ENCODE assay signal across 19 cellular contexts in the genomic region with DNA sequence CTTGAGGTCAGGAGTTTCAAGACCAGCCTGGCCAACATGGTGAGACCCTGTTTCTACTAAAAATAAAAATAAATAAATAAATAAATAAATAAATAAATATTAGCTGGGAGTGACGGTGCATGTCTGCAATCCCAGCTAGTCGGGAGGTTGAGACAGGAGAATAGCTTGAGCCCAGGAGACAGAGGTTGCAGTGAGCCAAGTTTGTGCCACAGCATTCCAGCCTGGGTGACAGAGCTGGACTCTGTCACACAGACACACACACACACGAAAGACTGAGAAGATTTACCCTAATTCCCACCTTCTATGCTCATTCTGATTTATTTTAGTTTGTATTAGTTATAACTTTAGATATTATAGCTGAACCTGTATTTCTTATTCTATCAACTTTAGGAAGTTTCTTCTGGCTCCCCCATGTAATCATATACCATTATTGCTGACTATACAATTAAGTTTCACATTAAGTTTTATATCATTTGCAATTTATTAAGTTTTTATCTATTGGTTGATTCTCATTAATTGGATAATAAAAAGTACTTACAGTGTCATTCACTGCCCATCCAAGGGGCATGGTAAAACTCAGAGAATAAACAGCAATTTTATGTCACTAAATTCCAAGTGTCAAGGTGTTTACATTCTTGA. TPM values are rescaled to one million over a fixed set of nuclear protein-coding genes. Genes with fewer than 3 reads are reported as not detected.
DNase-seq lines count a peak whose midpoint lies in the region; ATAC-seq and TF ChIP-seq lines count a peak whose summit lies in the region.
"Had no signal": no experiment of that assay in that cellular context is flagged by ENCODE, and none has a peak within 500 bp of the region (broad histone marks: within the 10 kb centered on the region; RNA-seq: fewer than 3 reads in every experiment).

No MANE protein-coding gene starts in this region.

- H3F3A ChIP-seq in GM23338 (replicated peaks; ENCODE audit: low read depth): no peaks in the 10 kb centered on the region

- H3K27ac Mint-ChIP-seq in GM23338 (no peak overlapping the region), nephron progenitor cell (peak overlapping the region; percentile 17)
- H3K27ac Mint-ChIP-seq: CD4-positive, alpha-beta T cell; HFFc6 had no signal

- H3K9me3 Mint-ChIP-seq in GM23338 (no peaks in the 10 kb centered on the region), nephron progenitor cell (peaks cover 39% of the 10 kb centered on the region)
- H3K9me3 Mint-ChIP-seq: CD4-positive, alpha-beta T cell; HFFc6 had no signal

- no peaks in the 10 kb centered on the region for H3K9me2 ChIP-seq in GM23338 (ENCODE audit: insufficient read depth)

- peaks cover 100% of the 10 kb centered on the region for H3K79me2 ChIP-seq in GM23338 (replicated peaks; ENCODE audit: insufficient read depth)

- H3K4me2 ChIP-seq in GM23338: no peak overlapping the region

- H3K36me3 Mint-ChIP-seq in GM23338 (ENCODE audit: low read depth): peaks cover 23% of the 10 kb centered on the region
- H3K36me3 Mint-ChIP-seq in nephron progenitor cell (ENCODE audit: low read depth): peaks cover 74% of the 10 kb centered on the region

- TF ChIP-seq CTCF in GM23338 (conservative IDR thresholded peaks at IDR 0.05; ENCODE audit: low read depth in 2 of 2): no peak
- no peak for TF ChIP-seq CTCF in nephron progenitor cell (IDR thresholded peaks at IDR 0.05)

- peaks cover 72% of the 10 kb centered on the region for H4K20me1 ChIP-seq in GM23338 (replicated peaks; ENCODE audit: insufficient read depth)

- no peaks in the 10 kb centered on the region for H3K36me3 ChIP-seq in GM23338 (ENCODE audit: insufficient read depth)

- H3K4me3 ChIP-seq in GM23338: no peak overlapping the region

- no peaks in the 10 kb centered on the region for H3K27me3 ChIP-seq in GM23338 (ENCODE audit: insufficient read depth)

- peaks cover 24% of the 10 kb centered on the region for H3K4me1 ChIP-seq in GM23338 (ENCODE audit: insufficient read depth)
- H3K4me1 ChIP-seq: Caco-2 had no signal

- intact Hi-C loops in Right ventricle myocardium superior (cut with DNase I) (no loop called here), cardiac septum (cut with DNase I) (no loop called here)

- ATAC-seq in Right ventricle myocardium superior (ENCODE audit: poor library complexity) (peak; percentile 56), GM23338 (no peak), left lobe of liver (peak; percentile 76), GM19395 (IDR thresholded peaks at IDR 0.05; ENCODE audit: unreplicated experiment) (no peak)
- ATAC-seq: HCT116 had no signal

- no peak overlapping the region for H2AFZ ChIP-seq in GM23338

- H3K27ac ChIP-seq in GM23338 (ENCODE audit: low read depth): peak overlapping the region; percentile 1; the same call in 1 of the 2 replicates
- H3K27ac ChIP-seq: 22Rv1, C4-2B had no signal

- H3K4me1 Mint-ChIP-seq in GM23338 (peaks cover 33% of the 10 kb centered on the region; the same call in 2 of the 3 replicates), nephron progenitor cell (no peaks in the 10 kb centered on the region)

- no peak overlapping the region for H3K4me3 Mint-ChIP-seq in GM23338
- no peak overlapping the region for H3K4me3 Mint-ChIP-seq in nephron progenitor cell
- H3K4me3 Mint-ChIP-seq: CD4-positive, alpha-beta T cell; HFFc6 had no signal

- H3K27me3 Mint-ChIP-seq in GM23338 (ENCODE audit: insufficient read depth, low read depth, poor library complexity) (no peaks in the 10 kb centered on the region), nephron progenitor cell (ENCODE audit: low read depth, poor library complexity) (no peaks in the 10 kb centered on the region)
- H3K27me3 Mint-ChIP-seq: CD4-positive, alpha-beta T cell had no signal

- DNase-seq in Right ventricle myocardium superior (no peak), cardiac septum (ENCODE audit: low spot score) (no peak), GM23338 (ENCODE audit: low spot score) (no peak), left lobe of liver (ENCODE audit: low spot score) (no peak), nephron progenitor cell (no peak), germinal center (ENCODE audit: low spot score) (no peak), LoVo (ENCODE audit: low spot score) (no peak)
- DNase-seq: Caco-2; CD4-positive, alpha-beta T cell; GF-D8; GOT3; H7; HFFc6; Karpas-422; KBM-7 had no signal

TF ChIP-seq in GM23338, 12 proteins besides CTCF, POLR2A, EP300 and RAD21:
- TF ChIP-seq ZNF114 (CRISPR knock-in tag; IDR thresholded peaks at IDR 0.05) (no peak), STAT1 (IDR thresholded peaks at IDR 0.05; ENCODE audit: unreplicated experiment) (no peak), EZH2phosphoT487 (IDR thresholded peaks at IDR 0.05; ENCODE audit: unreplicated experiment) (no peak)

RNA-seq across cellular contexts. Expression of gene ABHD17B, which starts 20.8 kb away (rescaled TPM):
- 10.8 TPM for total RNA-seq in Right ventricle myocardium superior
- 7.8 TPM for total RNA-seq in cardiac septum
- 99.3 and 112 TPM in 2 replicates for total RNA-seq in GM23338 (2014; rRNA removed; shearing (Covaris generic))
- 27.9 and 32.2 TPM in 2 replicates for polyA plus RNA-seq in GM23338 (2016; fragmentation: Nextera tagmentation; extraction: Ambion mirVana)
- total RNA-seq in left lobe of liver: 10.9 TPM

RNA-seq across cellular contexts. Expression of gene C9orf85, which starts 21.3 kb away (rescaled TPM):
- total RNA-seq in Right ventricle myocardium superior: 7.1 TPM
- total RNA-seq in cardiac septum: 6.2 TPM
- 10.3 and 18.5 TPM in 2 replicates for total RNA-seq in GM23338 (2014; rRNA removed; shearing (Covaris generic))
- polyA plus RNA-seq in GM23338 (2016; fragmentation: Nextera tagmentation; extraction: Ambion mirVana): 20.8 and 21.5 TPM in 2 replicates
- total RNA-seq in left lobe of liver: 5.1 TPM

Comparison
In these comparisons a context has a peak if more than half of its experiments do, and no peak if none do; other contexts are left out.
1. ATAC-seq: peak in Right ventricle myocardium superior (single experiment) and left lobe of liver (single experiment); none in GM23338 (single experiment) and GM19395 (single experiment).